Comparison of ENCODE assay signal across 21 cellular contexts in the genomic region with DNA sequence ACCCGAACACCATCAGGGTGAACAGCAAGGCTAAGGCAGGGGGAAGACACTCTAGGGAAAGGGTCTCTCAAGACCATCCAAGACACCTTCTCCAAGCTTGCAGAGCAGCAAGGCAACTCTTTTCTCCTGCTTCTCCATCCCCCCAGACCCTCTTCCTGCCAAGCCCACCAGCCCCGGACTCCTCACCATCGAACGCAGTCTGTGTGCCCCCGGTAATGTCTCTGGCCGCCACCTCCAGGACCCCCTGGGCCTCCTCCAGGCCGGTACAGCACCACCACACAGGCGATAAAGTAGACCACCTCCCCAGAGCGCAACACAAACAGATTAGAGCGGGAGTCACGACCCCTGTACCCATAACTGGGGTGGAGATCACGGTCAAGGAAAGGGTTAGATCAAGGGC. TPM values are rescaled to one million over a fixed set of nuclear protein-coding genes. Genes with fewer than 3 reads are reported as not detected.
A peak's percentile ranks its signal among the peaks of the same experiment; 100 is the strongest.
DNase-seq lines count a peak whose midpoint lies in the region; ATAC-seq and TF ChIP-seq lines count a peak whose summit lies in the region.
"Had no signal": no experiment of that assay in that cellular context is flagged by ENCODE, and none has a peak within 500 bp of the region (broad histone marks: within the 10 kb centered on the region; RNA-seq: fewer than 3 reads in every experiment).

No MANE protein-coding gene starts in this region.

- H3K27me3 ChIP-seq in naive thymus-derived CD4-positive, alpha-beta T cell (ENCODE audit: control insufficient read depth in 2 of 2, insufficient read depth in 2 of 2, low read length in 2 of 2): no peaks in the 10 kb centered on the region
- H3K27me3 ChIP-seq in GM23338 (ENCODE audit: insufficient read depth): peaks cover 23% of the 10 kb centered on the region
- H3K27me3 ChIP-seq: stomach, tibial artery had no signal

- H3K36me3 Mint-ChIP-seq in activated naive CD8-positive, alpha-beta T cell: peaks cover 2% of the 10 kb centered on the region
- peaks cover 45% of the 10 kb centered on the region for H3K36me3 Mint-ChIP-seq in activated naive CD8-positive, alpha-beta T cell treated with anti-CD3 and anti-CD28 coated beads for 36 hours
- H3K36me3 Mint-ChIP-seq in T-helper 17 cell (ENCODE audit: low read depth): no peaks in the 10 kb centered on the region
- H3K36me3 Mint-ChIP-seq in naive thymus-derived CD4-positive, alpha-beta T cell: peaks cover 0 to 27% (median 9%) of the 10 kb centered on the region in 5 donors
- no peaks in the 10 kb centered on the region for H3K36me3 Mint-ChIP-seq in type B pancreatic cell
- peaks cover 5% of the 10 kb centered on the region; the same call in 1 of the 3 replicates for H3K36me3 Mint-ChIP-seq in GM23338 (ENCODE audit: low read depth)

- intact Hi-C loops in naive thymus-derived CD4-positive, alpha-beta T cell (cut with micrococcal nuclease): no loop called here

- H3K4me3 Mint-ChIP-seq in activated naive CD8-positive, alpha-beta T cell: peak overlapping the region; percentile 46
- no peak overlapping the region for H3K4me3 Mint-ChIP-seq in activated naive CD8-positive, alpha-beta T cell treated with anti-CD3 and anti-CD28 coated beads for 36 hours
- H3K4me3 Mint-ChIP-seq in T-helper 17 cell (peak overlapping the region; percentile 59), type B pancreatic cell (peak overlapping the region; percentile 34), GM23338 (no peak overlapping the region)
- H3K4me3 Mint-ChIP-seq in naive thymus-derived CD4-positive, alpha-beta T cell: peak overlapping the region in 3 of 10 donors; percentile 7 to 34 (median 10)
- H3K4me3 Mint-ChIP-seq: CD8-positive, alpha-beta T cell; HFFc6 had no signal

- H3K4me1 Mint-ChIP-seq in activated naive CD8-positive, alpha-beta T cell (ENCODE audit: low read depth): peaks cover 46% of the 10 kb centered on the region
- peaks cover 42% of the 10 kb centered on the region for H3K4me1 Mint-ChIP-seq in activated naive CD8-positive, alpha-beta T cell treated with anti-CD3 and anti-CD28 coated beads for 36 hours
- H3K4me1 Mint-ChIP-seq in T-helper 17 cell (peaks cover 36% of the 10 kb centered on the region), type B pancreatic cell (ENCODE audit: unreplicated experiment) (peaks cover 37% of the 10 kb centered on the region), GM23338 (peaks cover 53% of the 10 kb centered on the region)
- peaks cover 28 to 56% (median 47%) of the 10 kb centered on the region in 7 donors for H3K4me1 Mint-ChIP-seq in naive thymus-derived CD4-positive, alpha-beta T cell

- no peaks in the 10 kb centered on the region for H3K9me2 ChIP-seq in GM23338 (ENCODE audit: insufficient read depth)
- H3K9me2 ChIP-seq: SK-N-SH had no signal

- TF ChIP-seq CTCF in type B pancreatic cell (conservative IDR thresholded peaks at IDR 0.05) (no peak), GM23338 (conservative IDR thresholded peaks at IDR 0.05; ENCODE audit: low read depth in 2 of 2) (no peak)

- CTCF ChIA-PET in naive thymus-derived CD4-positive, alpha-beta T cell (lab: Charles Lee): interaction anchor here (1.7 kb wide), 1 partner anchor 46 kb away, joined by 6 read pairs; no protein-coding TSS in a partner anchor

- no peak for DNase-seq in activated naive CD8-positive, alpha-beta T cell treated with anti-CD3 and anti-CD28 coated beads for 36 hours
- DNase-seq in T-helper 17 cell: no peak
- DNase-seq in naive thymus-derived CD4-positive, alpha-beta T cell: no peak
- no peak for DNase-seq in type B pancreatic cell (ENCODE audit: extremely low spot score, unreplicated experiment)
- DNase-seq in GM23338 (ENCODE audit: low spot score): no peak
- DNase-seq: activated CD4-positive, alpha-beta T cell treated with anti-CD3 and anti-CD28 coated beads for 4 hours; activated effector memory CD4-positive, alpha-beta T cell treated with Interleukin-2 at 50 U/mL for 16 hours; CD8-positive, alpha-beta T cell; HFFc6; Kasumi-1; MV-4-11; NCI-H1436 treated with DMSO at 0.1 percent for 48 hours; SK-N-SH; stomach; T-helper 9 cell; tibial artery had no signal

- H3K27ac Mint-ChIP-seq in activated naive CD8-positive, alpha-beta T cell: peak overlapping the region; percentile 46
- H3K27ac Mint-ChIP-seq in activated naive CD8-positive, alpha-beta T cell treated with anti-CD3 and anti-CD28 coated beads for 36 hours: no peak overlapping the region
- H3K27ac Mint-ChIP-seq in T-helper 17 cell (no peak overlapping the region), type B pancreatic cell (peak overlapping the region; percentile 13), GM23338 (no peak overlapping the region)
- peak overlapping the region in 5 of 9 donors; percentile 18 to 72 (median 56) for H3K27ac Mint-ChIP-seq in naive thymus-derived CD4-positive, alpha-beta T cell
- H3K27ac Mint-ChIP-seq: HFFc6 had no signal

- H2AFZ ChIP-seq in GM23338: no peak overlapping the region

- H3K9me3 Mint-ChIP-seq in activated naive CD8-positive, alpha-beta T cell (ENCODE audit: low read depth): no peaks in the 10 kb centered on the region
- no peaks in the 10 kb centered on the region for H3K9me3 Mint-ChIP-seq in activated naive CD8-positive, alpha-beta T cell treated with anti-CD3 and anti-CD28 coated beads for 36 hours
- H3K9me3 Mint-ChIP-seq in naive thymus-derived CD4-positive, alpha-beta T cell: no peaks in the 10 kb centered on the region
- no peaks in the 10 kb centered on the region for H3K9me3 Mint-ChIP-seq in type B pancreatic cell
- H3K9me3 Mint-ChIP-seq in GM23338: peaks cover 4% of the 10 kb centered on the region; the same call in 2 of the 3 replicates
- H3K9me3 Mint-ChIP-seq: CD8-positive, alpha-beta T cell; HFFc6 had no signal

- H3K4me2 ChIP-seq in GM23338: no peak overlapping the region
- H3K4me2 ChIP-seq: SK-N-SH had no signal

- H3K27ac ChIP-seq in naive thymus-derived CD4-positive, alpha-beta T cell (ENCODE audit: low read depth, low read length): no peak overlapping the region
- H3K27ac ChIP-seq in GM23338 (ENCODE audit: low read depth): no peak overlapping the region
- H3K27ac ChIP-seq: HL-60, stomach, tibial artery, VCaP had no signal

- no peaks in the 10 kb centered on the region for H3K27me3 Mint-ChIP-seq in activated naive CD8-positive, alpha-beta T cell
- H3K27me3 Mint-ChIP-seq in activated naive CD8-positive, alpha-beta T cell treated with anti-CD3 and anti-CD28 coated beads for 36 hours: no peaks in the 10 kb centered on the region
- no peaks in the 10 kb centered on the region for H3K27me3 Mint-ChIP-seq in T-helper 17 cell
- H3K27me3 Mint-ChIP-seq in naive thymus-derived CD4-positive, alpha-beta T cell: no peaks in the 10 kb centered on the region
- H3K27me3 Mint-ChIP-seq in type B pancreatic cell: no peaks in the 10 kb centered on the region
- peaks cover 30% of the 10 kb centered on the region for H3K27me3 Mint-ChIP-seq in GM23338 (ENCODE audit: insufficient read depth, low read depth, poor library complexity)

- H3K79me2 ChIP-seq in GM23338 (replicated peaks; ENCODE audit: insufficient read depth): no peaks in the 10 kb centered on the region

- no peaks in the 10 kb centered on the region for H4K20me1 ChIP-seq in GM23338 (replicated peaks; ENCODE audit: insufficient read depth)

- ATAC-seq in T-helper 17 cell (no peak), GM23338 (no peak), GM19324 (IDR thresholded peaks at IDR 0.05; ENCODE audit: low FRiP score, unreplicated experiment) (no peak)
- ATAC-seq in naive thymus-derived CD4-positive, alpha-beta T cell: no peak
- ATAC-seq: CD8-positive, alpha-beta T cell; left lobe of liver had no signal

- H3F3A ChIP-seq in GM23338 (replicated peaks; ENCODE audit: low read depth): peaks cover 20% of the 10 kb centered on the region

- H3K36me3 ChIP-seq in naive thymus-derived CD4-positive, alpha-beta T cell (ENCODE audit: control insufficient read depth in 2 of 3, insufficient read depth in 3 of 3, low read length in 3 of 3): peaks cover 0 to 59% (median 7%) of the 10 kb centered on the region in 3 experiments
- no peaks in the 10 kb centered on the region for H3K36me3 ChIP-seq in GM23338 (ENCODE audit: insufficient read depth)

- peaks cover 19 to 32% of the 10 kb centered on the region in 2 donors for H3K4me1 ChIP-seq in naive thymus-derived CD4-positive, alpha-beta T cell (ENCODE audit: control insufficient read depth in 2 of 2, insufficient read depth in 2 of 2, low read length in 2 of 2)
- H3K4me1 ChIP-seq in GM23338 (ENCODE audit: insufficient read depth): peaks cover 13% of the 10 kb centered on the region; the same call in 1 of the 2 replicates

- no peaks in the 10 kb centered on the region for H3K9me3 ChIP-seq in T-helper 17 cell (ENCODE audit: control insufficient read depth, low read length, poor library complexity, severe bottlenecking)
- no peaks in the 10 kb centered on the region for H3K9me3 ChIP-seq in naive thymus-derived CD4-positive, alpha-beta T cell (ENCODE audit: control insufficient read depth in 2 of 3, low read length in 3 of 3)
- H3K9me3 ChIP-seq: SK-N-SH, stomach, tibial artery had no signal

- POLR2A ChIA-PET in naive thymus-derived CD4-positive, alpha-beta T cell (lab: Charles Lee): interaction anchor here (0.6 to 12.0 kb wide), 10 partner anchors 11 to 223 kb away, joined by 3 to 219 read pairs (median 6); a partner anchor contains a TSS

- H3K4me3 ChIP-seq in naive thymus-derived CD4-positive, alpha-beta T cell (ENCODE audit: low read length): no peak overlapping the region
- H3K4me3 ChIP-seq in GM23338: no peak overlapping the region
- H3K4me3 ChIP-seq: stomach, tibial artery had no signal

RNA-seq across cellular contexts. Expression of a gene that starts 3.8 kb away (rescaled TPM):
- 100 to 1,000 TPM; 112 to 121 TPM for total RNA-seq in activated naive CD8-positive, alpha-beta T cell treated with anti-CD3 and anti-CD28 coated beads for 36 hours
- total RNA-seq in T-helper 17 cell (100 to 1,000 TPM; 169 to 174 TPM), type B pancreatic cell (ENCODE audit: low replicate concordance) (46.0 and 76.0 TPM in 2 replicates)
- total RNA-seq in naive thymus-derived CD4-positive, alpha-beta T cell: 100 to 1,000 TPM; 152 to 209 (median 188) TPM
- 10 to 100 TPM; 14.6 to 23.9 TPM for polyA plus RNA-seq in naive thymus-derived CD4-positive, alpha-beta T cell
- total RNA-seq in GM23338 (2014; rRNA removed; shearing (Covaris generic)): 17.1 and 19.3 TPM in 2 replicates
- 15.4 and 15.5 TPM in 2 replicates for polyA plus RNA-seq in GM23338 (2016; fragmentation: Nextera tagmentation; extraction: Ambion mirVana)

RNA-seq across cellular contexts. Expression of a gene that starts 4.3 kb away (rescaled TPM):
- total RNA-seq in activated naive CD8-positive, alpha-beta T cell treated with anti-CD3 and anti-CD28 coated beads for 36 hours: 1 to 10 TPM; 2.0 to 2.8 TPM
- total RNA-seq in T-helper 17 cell (1 to 10 TPM in 1 of 2 donors, under 1 TPM in 1; 0.94 to 1.2 TPM), type B pancreatic cell (ENCODE audit: low replicate concordance) (1.4 and 1.8 TPM in 2 replicates)
- 1 to 10 TPM; 1.2 to 2.4 (median 2.0) TPM for total RNA-seq in naive thymus-derived CD4-positive, alpha-beta T cell
- polyA plus RNA-seq in naive thymus-derived CD4-positive, alpha-beta T cell: under 1 TPM in 1 of 2 donors, not detected in 1; 0.51 TPM
- 0.24 TPM in 1 of 2 replicates, not detected in the other for total RNA-seq in GM23338 (2014; rRNA removed; shearing (Covaris generic))
- polyA plus RNA-seq in GM23338 (2016; fragmentation: Nextera tagmentation; extraction: Ambion mirVana): 0.65 and 0.89 TPM in 2 replicates

RNA-seq across cellular contexts. Expression of a gene that starts 7.1 kb away (rescaled TPM):
- total RNA-seq in activated naive CD8-positive, alpha-beta T cell treated with anti-CD3 and anti-CD28 coated beads for 36 hours: 100 to 1,000 TPM; 196 to 200 TPM
- 100 to 1,000 TPM; 140 to 175 TPM for total RNA-seq in T-helper 17 cell
- 100 to 1,000 TPM; 134 to 238 (median 199) TPM for total RNA-seq in naive thymus-derived CD4-positive, alpha-beta T cell
- polyA plus RNA-seq in naive thymus-derived CD4-positive, alpha-beta T cell: 10 to 100 TPM; 25.6 to 46.4 TPM
- 148 and 152 TPM in 2 replicates for total RNA-seq in type B pancreatic cell (ENCODE audit: low replicate concordance)
- total RNA-seq in GM23338 (2014; rRNA removed; shearing (Covaris generic)): 93.6 and 102 TPM in 2 replicates
- 22.1 and 22.9 TPM in 2 replicates for polyA plus RNA-seq in GM23338 (2016; fragmentation: Nextera tagmentation; extraction: Ambion mirVana)

RNA-seq across cellular contexts. Expression of a gene that starts 13.0 kb away (rescaled TPM):
- total RNA-seq in activated naive CD8-positive, alpha-beta T cell treated with anti-CD3 and anti-CD28 coated beads for 36 hours: 10 to 100 TPM; 63.0 to 68.7 TPM
- total RNA-seq in T-helper 17 cell (10 to 100 TPM; 53.0 to 57.2 TPM), type B pancreatic cell (ENCODE audit: low replicate concordance) (43.4 and 50.0 TPM in 2 replicates)
- total RNA-seq in naive thymus-derived CD4-positive, alpha-beta T cell: 10 to 100 TPM; 55.8 to 78.1 (median 71.2) TPM
- 10 to 100 TPM; 35.0 to 41.9 TPM for polyA plus RNA-seq in naive thymus-derived CD4-positive, alpha-beta T cell
- total RNA-seq in GM23338 (2014; rRNA removed; shearing (Covaris generic)): 18.4 and 21.1 TPM in 2 replicates
- polyA plus RNA-seq in GM23338 (2016; fragmentation: Nextera tagmentation; extraction: Ambion mirVana): 16.4 and 16.6 TPM in 2 replicates

RNA-seq across cellular contexts. Expression of a gene that starts 17.5 kb away (rescaled TPM):
- 10 to 100 TPM; 29.1 to 32.2 TPM for total RNA-seq in activated naive CD8-positive, alpha-beta T cell treated with anti-CD3 and anti-CD28 coated beads for 36 hours
- total RNA-seq in T-helper 17 cell: 10 to 100 TPM; 20.9 to 23.2 TPM
- total RNA-seq in naive thymus-derived CD4-positive, alpha-beta T cell: 10 to 100 TPM; 34.5 to 54.6 (median 37.4) TPM
- 10 to 100 TPM; 20.2 to 25.4 TPM for polyA plus RNA-seq in naive thymus-derived CD4-positive, alpha-beta T cell
- 15.0 and 22.1 TPM in 2 replicates for total RNA-seq in type B pancreatic cell (ENCODE audit: low replicate concordance)
- 15.2 and 22.2 TPM in 2 replicates for total RNA-seq in GM23338 (2014; rRNA removed; shearing (Covaris generic))
- 12.8 and 14.0 TPM in 2 replicates for polyA plus RNA-seq in GM23338 (2016; fragmentation: Nextera tagmentation; extraction: Ambion mirVana)

Comparison
In these comparisons a context has a peak if more than half of its experiments do, and no peak if none do; other contexts are left out.
1. H3K27ac Mint-ChIP-seq: peak in activated naive CD8-positive, alpha-beta T cell (single experiment), naive thymus-derived CD4-positive, alpha-beta T cell (5 of 9) and type B pancreatic cell (single experiment); none in activated naive CD8-positive, alpha-beta T cell treated with anti-CD3 and anti-CD28 coated beads for 36 hours (single experiment), T-helper 17 cell (single experiment) and GM23338 (single experiment).
2. H3K4me3 Mint-ChIP-seq: peak in activated naive CD8-positive, alpha-beta T cell (single experiment), T-helper 17 cell (single experiment) and type B pancreatic cell (single experiment); none in activated naive CD8-positive, alpha-beta T cell treated with anti-CD3 and anti-CD28 coated beads for 36 hours (single experiment) and GM23338 (single experiment).